21 cellular contexts compared by ENCODE assay signal in the genomic region with DNA sequence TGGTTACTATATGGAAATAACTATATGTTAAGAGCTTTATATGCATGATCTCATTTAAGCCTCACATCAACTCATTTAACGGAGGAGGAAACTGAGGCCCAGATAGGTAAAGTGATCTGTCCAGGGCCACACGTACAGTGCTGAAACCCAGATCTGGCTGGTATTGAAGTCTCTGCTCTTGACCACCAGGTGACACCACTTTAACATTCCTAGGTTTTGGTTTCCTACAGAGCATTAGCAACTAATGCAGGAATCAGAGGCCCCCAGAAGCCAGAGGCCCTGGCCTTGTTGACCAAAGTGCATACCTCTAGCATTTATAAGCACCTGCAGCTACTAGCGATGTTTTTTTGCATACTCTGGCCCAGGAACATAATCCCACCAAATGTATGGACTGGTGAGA. TPM values are rescaled to one million over a fixed set of nuclear protein-coding genes. Genes with fewer than 3 reads are reported as not detected.
DNase-seq lines count a peak whose midpoint lies in the region; ATAC-seq, FAIRE-seq and TF ChIP-seq lines count a peak whose summit lies in the region.
"Had no signal": no experiment of that assay in that cellular context is flagged by ENCODE, and none has a peak within 500 bp of the region (broad histone marks: within the 10 kb centered on the region; RNA-seq: fewer than 3 reads in every experiment).

No MANE protein-coding gene starts in this region.

- H2AFZ ChIP-seq in astrocyte (ENCODE audit: low read depth, low read length) (no peak overlapping the region), keratinocyte (ENCODE audit: control insufficient read depth, low read length) (no peak overlapping the region)

- H3K79me2 ChIP-seq in astrocyte (ENCODE audit: insufficient read depth, low read length) (no peaks in the 10 kb centered on the region), keratinocyte (ENCODE audit: control insufficient read depth, insufficient read depth, low read length) (no peaks in the 10 kb centered on the region)

- peaks cover 22% of the 10 kb centered on the region for H3K36me3 ChIP-seq in astrocyte (ENCODE audit: insufficient read depth, low read length)
- peaks cover 25 to 36% of the 10 kb centered on the region in 2 experiments for H3K36me3 ChIP-seq in keratinocyte (ENCODE audit: control insufficient read depth in 2 of 2, extremely low read depth in 1 of 2, insufficient read depth in 2 of 2, low read length in 2 of 2)
- H3K36me3 ChIP-seq in ascending aorta, result peaks cover 74 to 78% of the 10 kb centered on the region in 2 donors
- H3K36me3 ChIP-seq: colonic mucosa had no signal

- dilution Hi-C loops in keratinocyte (cut with MboI; ENCODE audit: extremely low pct_ligation_motif_present, low sequenced_read_pairs), result no loop called here

- peak overlapping the region; percentile 20; the same call in 1 of the 2 replicates for H3K27ac ChIP-seq in 22Rv1
- H3K27ac ChIP-seq in astrocyte (ENCODE audit: low read depth, low read length), result no peak overlapping the region
- H3K27ac ChIP-seq in keratinocyte (ENCODE audit: control insufficient read depth, insufficient read depth, low read length), result no peak overlapping the region
- H3K27ac ChIP-seq in ascending aorta, result no peak overlapping the region
- H3K27ac ChIP-seq: colonic mucosa, esophagus muscularis mucosa had no signal

- no peak overlapping the region for H3K4me2 ChIP-seq in astrocyte (ENCODE audit: low read length)
- H3K4me2 ChIP-seq in keratinocyte (ENCODE audit: control insufficient read depth, extremely low read depth, insufficient read depth, low read depth, low read length), result no peak overlapping the region

- no peak overlapping the region for H3K4me3 ChIP-seq in astrocyte (ENCODE audit: insufficient read depth, low read depth, low read length)
- H3K4me3 ChIP-seq in keratinocyte (ENCODE audit: control insufficient read depth in 2 of 3, extremely low read depth in 1 of 3, insufficient read depth in 2 of 3, low read depth in 1 of 3, low read length in 3 of 3), result no peak overlapping the region
- no peak overlapping the region for H3K4me3 ChIP-seq in ascending aorta
- H3K4me3 ChIP-seq: colonic mucosa, esophagus muscularis mucosa had no signal

- TF ChIP-seq CTCF in 22Rv1 (IDR thresholded peaks at IDR 0.05) (no peak), GM12872 (IDR thresholded peaks at IDR 0.05; ENCODE audit: insufficient read depth, low read depth, low read length) (peak; percentile 4; the same call in 1 of the 3 replicates), astrocyte (IDR thresholded peaks at IDR 0.05; ENCODE audit: insufficient read depth, low read depth, low read length) (peak; percentile 5), keratinocyte (optimal IDR thresholded peaks at IDR 0.05 in 1 of 3, IDR thresholded peaks at IDR 0.05 in 1 of 3, conservative IDR thresholded peaks at IDR 0.05 in 1 of 3; ENCODE audit: extremely low read depth in 1 of 3, insufficient read depth in 2 of 3, low read length in 3 of 3) (peak in 2 of 3 experiments; percentile 10 to 21), ascending aorta (IDR thresholded peaks at IDR 0.05) (peak in 1 of 3 experiments; percentile 8)

- FAIRE-seq in astrocyte (lab: Jason Lieb, UNC), result no peak
- FAIRE-seq in keratinocyte (lab: Jason Lieb, UNC), result no peak
- FAIRE-seq: TTC549 had no signal

- no peak overlapping the region for H3K27ac Mint-ChIP-seq in astrocyte (ENCODE audit: unreplicated experiment)
- H3K27ac Mint-ChIP-seq: activated CD4-positive, alpha-beta memory T cell treated with anti-CD3 and anti-CD28 coated beads for 36 hours; natural killer cell; stimulated activated naive CD8-positive, alpha-beta T cell treated with anti-CD3 and anti-CD28 coated beads, Interleukin-15, amount 100 ng/mL, for 72 hours had no signal

- no peaks in the 10 kb centered on the region for H3K9me3 Mint-ChIP-seq in astrocyte (ENCODE audit: unreplicated experiment)
- H3K9me3 Mint-ChIP-seq: activated CD4-positive, alpha-beta memory T cell treated with anti-CD3 and anti-CD28 coated beads for 36 hours; natural killer cell; stimulated activated naive CD8-positive, alpha-beta T cell treated with anti-CD3 and anti-CD28 coated beads, Interleukin-15, amount 100 ng/mL, for 72 hours had no signal

- H3K9ac ChIP-seq in astrocyte (ENCODE audit: low read length), result no peak overlapping the region
- H3K9ac ChIP-seq in keratinocyte (ENCODE audit: control insufficient read depth, extremely low read depth, insufficient read depth, low read length), result no peak overlapping the region

- ATAC-seq in GM18909 (IDR thresholded peaks at IDR 0.05; ENCODE audit: poor library complexity, unreplicated experiment), result no peak
- no peak for ATAC-seq in HG03469 (IDR thresholded peaks at IDR 0.05; ENCODE audit: unreplicated experiment)
- ATAC-seq: natural killer cell; stimulated activated naive CD8-positive, alpha-beta T cell treated with anti-CD3 and anti-CD28 coated beads, Interleukin-15, amount 100 ng/mL, for 72 hours had no signal

- H3K36me3 Mint-ChIP-seq in astrocyte (ENCODE audit: low read depth, unreplicated experiment), result peaks cover 18% of the 10 kb centered on the region

- intact Hi-C loops in ascending aorta (cut with DNase I), result no loop called here

- peaks cover 3% of the 10 kb centered on the region for H3K9me1 ChIP-seq in keratinocyte (ENCODE audit: control insufficient read depth, extremely low read depth, insufficient read depth, low read length)

- H3K4me1 Mint-ChIP-seq in astrocyte (ENCODE audit: low read depth, unreplicated experiment), result no peaks in the 10 kb centered on the region
- H3K4me1 Mint-ChIP-seq: natural killer cell; stimulated activated naive CD8-positive, alpha-beta T cell treated with anti-CD3 and anti-CD28 coated beads, Interleukin-15, amount 100 ng/mL, for 72 hours had no signal

- no peak for DNase-seq in astrocyte (ENCODE audit: low read depth)
- DNase-seq in keratinocyte (ENCODE audit: low read depth, low spot score), result no peak
- DNase-seq in ascending aorta (ENCODE audit: low spot score in 2 of 2), result no peak
- no peak for DNase-seq in SW480 (ENCODE audit: low spot score)
- DNase-seq: activated CD4-positive, alpha-beta memory T cell treated with anti-CD3 and anti-CD28 coated beads for 36 hours; amygdala; colonic mucosa; COR-L47; hippocampal formation; Kasumi-1; natural killer cell; NCI-H1436 treated with DMSO at 0.1 percent for 48 hours; NCI-H345; stimulated activated naive CD8-positive, alpha-beta T cell treated with anti-CD3 and anti-CD28 coated beads, Interleukin-15, amount 100 ng/mL, for 72 hours had no signal

- H4K20me1 ChIP-seq in astrocyte (ENCODE audit: insufficient read depth, low read length) (peaks cover 3% of the 10 kb centered on the region), keratinocyte (ENCODE audit: control insufficient read depth, extremely low read depth, insufficient read depth, low read length) (no peaks in the 10 kb centered on the region)

- H3K27me3 Mint-ChIP-seq in astrocyte (ENCODE audit: low read depth, unreplicated experiment), result no peaks in the 10 kb centered on the region
- H3K27me3 Mint-ChIP-seq: activated CD4-positive, alpha-beta memory T cell treated with anti-CD3 and anti-CD28 coated beads for 36 hours; stimulated activated naive CD8-positive, alpha-beta T cell treated with anti-CD3 and anti-CD28 coated beads, Interleukin-15, amount 100 ng/mL, for 72 hours had no signal

- H3K4me3 Mint-ChIP-seq in astrocyte (ENCODE audit: unreplicated experiment), result no peak overlapping the region
- H3K4me3 Mint-ChIP-seq: activated CD4-positive, alpha-beta memory T cell treated with anti-CD3 and anti-CD28 coated beads for 36 hours; natural killer cell; stimulated activated naive CD8-positive, alpha-beta T cell treated with anti-CD3 and anti-CD28 coated beads, Interleukin-15, amount 100 ng/mL, for 72 hours had no signal

- no peaks in the 10 kb centered on the region for H3K9me3 ChIP-seq in astrocyte (ENCODE audit: insufficient read depth, low read depth, low read length)
- H3K9me3 ChIP-seq in keratinocyte (ENCODE audit: control insufficient read depth, low read depth, low read length), result no peaks in the 10 kb centered on the region
- H3K9me3 ChIP-seq in ascending aorta, result no peaks in the 10 kb centered on the region
- H3K9me3 ChIP-seq: colonic mucosa, esophagus muscularis mucosa had no signal

- no peaks in the 10 kb centered on the region for H3K27me3 ChIP-seq in astrocyte (ENCODE audit: insufficient read depth, low read length)
- no peaks in the 10 kb centered on the region for H3K27me3 ChIP-seq in keratinocyte (ENCODE audit: control insufficient read depth, extremely low read depth, insufficient read depth, low read length)
- no peaks in the 10 kb centered on the region for H3K27me3 ChIP-seq in ascending aorta
- H3K27me3 ChIP-seq: colonic mucosa, esophagus muscularis mucosa had no signal

- H3K4me1 ChIP-seq in astrocyte (ENCODE audit: insufficient read depth, low read length) (no peaks in the 10 kb centered on the region), keratinocyte (ENCODE audit: control insufficient read depth, extremely low read depth, insufficient read depth, low read length) (no peaks in the 10 kb centered on the region), ascending aorta (no peaks in the 10 kb centered on the region)
- H3K4me1 ChIP-seq: colonic mucosa, esophagus muscularis mucosa had no signal

RNA-seq across cellular contexts. Expression of a gene that starts 12.9 kb away (rescaled TPM):
- total RNA-seq in astrocyte, result 128 and 136 TPM in 2 replicates
- 28.8 to 56.3 TPM (median 42.6 TPM) in 3 replicates for polyA plus RNA-seq in keratinocyte
- 118 TPM for polyA plus RNA-seq in keratinocyte (2011; ENCODE audit: low read depth)
- 49.1 and 67.7 TPM in 2 replicates for polyA plus RNA-seq in keratinocyte (2011; cell fraction: cytosol; rRNA removed)
- polyA plus RNA-seq in keratinocyte (2011; cell fraction: nucleus; rRNA removed), result 166 and 190 TPM in 2 replicates
- polyA plus RNA-seq in keratinocyte (2012; ENCODE audit: low replicate concordance), result 97.8 and 136 TPM in 2 replicates
- polyA minus RNA-seq in keratinocyte, result 62.9 to 141 TPM (median 89.5 TPM) in 3 replicates
- polyA minus RNA-seq in keratinocyte (2011; cell fraction: cytosol; rRNA and poly(A)+ RNA removed), result 27.8 TPM
- 91.0 and 121 TPM in 2 replicates for polyA minus RNA-seq in keratinocyte (2011; cell fraction: nucleus; rRNA and poly(A)+ RNA removed)
- 18.4 TPM for total RNA-seq in ascending aorta

RNA-seq across cellular contexts. Expression of a gene that starts 39.2 kb away (rescaled TPM):
- total RNA-seq in astrocyte (28.9 and 29.3 TPM in 2 replicates), ascending aorta (29.8 TPM)
- 35.1 to 44.3 TPM (median 35.4 TPM) in 3 replicates for polyA plus RNA-seq in keratinocyte
- 14.5 TPM for polyA plus RNA-seq in keratinocyte (2011; ENCODE audit: low read depth)
- 28.0 and 37.6 TPM in 2 replicates for polyA plus RNA-seq in keratinocyte (2011; cell fraction: cytosol; rRNA removed)
- 40.4 and 40.6 TPM in 2 replicates for polyA plus RNA-seq in keratinocyte (2011; cell fraction: nucleus; rRNA removed)
- 21.1 and 36.6 TPM in 2 replicates for polyA plus RNA-seq in keratinocyte (2012; ENCODE audit: low replicate concordance)
- polyA minus RNA-seq in keratinocyte, result 19.9 to 33.9 TPM (median 27.0 TPM) in 3 replicates
- 20.1 TPM for polyA minus RNA-seq in keratinocyte (2011; cell fraction: cytosol; rRNA and poly(A)+ RNA removed)
- polyA minus RNA-seq in keratinocyte (2011; cell fraction: nucleus; rRNA and poly(A)+ RNA removed), result 17.8 and 25.9 TPM in 2 replicates

RNA-seq across cellular contexts. Expression of a gene that starts 58.9 kb away (rescaled TPM):
- not detected in 2 replicates for total RNA-seq in astrocyte
- polyA plus RNA-seq in keratinocyte, result 0.37 to 0.39 TPM (median 0.38 TPM) in 3 replicates
- 0.70 TPM for polyA plus RNA-seq in keratinocyte (2011; ENCODE audit: low read depth)
- 0.11 and 0.12 TPM in 2 replicates for polyA plus RNA-seq in keratinocyte (2011; cell fraction: cytosol; rRNA removed)
- polyA plus RNA-seq in keratinocyte (2011; cell fraction: nucleus; rRNA removed), result 0.34 and 0.53 TPM in 2 replicates
- polyA plus RNA-seq in keratinocyte (2012; ENCODE audit: low replicate concordance), result 0.44 and 2.1 TPM in 2 replicates
- 0.46 to 0.59 TPM in 2 of 3 replicates, not detected in the other for polyA minus RNA-seq in keratinocyte
- not detected for polyA minus RNA-seq in keratinocyte (2011; cell fraction: cytosol; rRNA and poly(A)+ RNA removed)
- 0.21 TPM in 1 of 2 replicates, not detected in the other for polyA minus RNA-seq in keratinocyte (2011; cell fraction: nucleus; rRNA and poly(A)+ RNA removed)
- total RNA-seq in ascending aorta, result not detected
- total RNA-seq: activated CD4-positive, alpha-beta memory T cell treated with anti-CD3 and anti-CD28 coated beads for 36 hours; esophagus muscularis mucosa; natural killer cell; renal cortical epithelial cell had no signal
